16 cellular contexts compared by ENCODE assay signal in the genomic region with DNA sequence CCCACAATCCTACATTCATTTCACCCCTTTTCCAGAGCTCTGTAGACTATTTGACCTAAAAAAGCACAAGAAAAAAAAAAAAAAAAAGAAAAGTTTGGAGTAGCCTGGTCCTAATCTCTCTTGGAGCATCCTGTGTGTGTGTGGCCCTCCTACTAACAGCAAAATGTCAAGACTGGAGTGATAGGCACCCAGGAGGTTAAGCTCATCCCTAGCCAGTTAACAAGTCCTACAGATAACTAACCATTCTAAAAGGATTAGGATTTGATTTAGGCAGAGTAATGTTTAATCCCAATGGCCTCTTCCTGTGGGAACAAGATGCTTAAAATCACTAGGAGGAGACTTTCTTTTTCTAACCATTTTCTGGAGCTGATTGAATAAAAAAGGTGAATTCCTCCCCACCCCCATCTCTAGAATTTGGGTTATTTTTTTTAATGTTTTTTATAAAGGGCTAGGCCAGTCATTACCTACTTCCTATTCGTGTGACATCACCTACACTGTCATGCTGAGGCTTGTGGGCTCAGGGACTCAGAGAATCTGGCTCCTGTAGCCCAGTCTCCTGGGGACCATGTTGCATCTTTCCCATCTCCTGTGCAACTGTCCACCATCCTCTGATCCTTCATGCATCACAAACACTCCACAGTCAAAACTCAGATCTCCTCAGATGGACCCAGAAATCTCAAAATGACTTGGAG. TPM values are rescaled to one million over a fixed set of nuclear protein-coding genes. Genes with fewer than 3 reads are reported as not detected.
DNase-seq lines count a peak whose midpoint lies in the region; ATAC-seq lines count a peak whose summit lies in the region.
"Had no signal": no experiment of that assay in that cellular context is flagged by ENCODE, and none has a peak within 500 bp of the region (broad histone marks: within the 10 kb centered on the region; RNA-seq: fewer than 3 reads in every experiment).

No MANE protein-coding gene starts in this region.

- H4K91ac ChIP-seq in mesenchymal stem cell (ENCODE audit: low read length), result no peak overlapping the region

- no peaks in the 10 kb centered on the region for H3K9me3 Mint-ChIP-seq in activated CD4-positive, alpha-beta T cell treated with anti-CD3 and anti-CD28 coated beads, Interleukin-2, amount 10 ng/mL, durations not matched to agents 7 days and 5 days
- H3K9me3 Mint-ChIP-seq in activated T-helper 1 cell treated with anti-CD3 and anti-CD28 coated beads, Interleukin-12 subunit alpha, Interleukin-12 subunit beta, Interleukin-2, Interleukin-4 antibody, amounts not matched to agents 30 ng/mL and 10 ng/mL and 1 ng/mL, durations not matched to agents 14 hours and 24 hours and 36 hours, result no peaks in the 10 kb centered on the region
- H3K9me3 Mint-ChIP-seq: CD4-positive, CD25-positive, alpha-beta regulatory T cell had no signal

- H3K27me3 Mint-ChIP-seq in activated CD4-positive, alpha-beta T cell treated with anti-CD3 and anti-CD28 coated beads, Interleukin-2, amount 10 ng/mL, durations not matched to agents 7 days and 5 days, result no peaks in the 10 kb centered on the region
- peaks cover 2% of the 10 kb centered on the region for H3K27me3 Mint-ChIP-seq in activated T-helper 1 cell treated with anti-CD3 and anti-CD28 coated beads, Interleukin-12 subunit alpha, Interleukin-12 subunit beta, Interleukin-2, Interleukin-4 antibody, amounts not matched to agents 30 ng/mL and 10 ng/mL and 1 ng/mL, durations not matched to agents 14 hours and 24 hours and 36 hours (ENCODE audit: insufficient read depth)

- H3K4me2 ChIP-seq in mesendoderm (ENCODE audit: low read length) (no peak overlapping the region), mesenchymal stem cell (ENCODE audit: low read length, poor library complexity, severe bottlenecking) (no peak overlapping the region)
- H3K4me2 ChIP-seq: A549 had no signal

- H3K4me1 ChIP-seq in mesendoderm (ENCODE audit: control insufficient read depth, low read depth, low read length), result peaks cover 3% of the 10 kb centered on the region
- no peaks in the 10 kb centered on the region for H3K4me1 ChIP-seq in mesenchymal stem cell (ENCODE audit: control insufficient read depth, insufficient read depth, low read depth, low read length)
- H3K4me1 ChIP-seq: A549 had no signal

- peaks cover 2% of the 10 kb centered on the region for H3K4me1 Mint-ChIP-seq in activated CD4-positive, alpha-beta T cell treated with anti-CD3 and anti-CD28 coated beads, Interleukin-2, amount 10 ng/mL, durations not matched to agents 7 days and 5 days
- peaks cover 28% of the 10 kb centered on the region for H3K4me1 Mint-ChIP-seq in activated T-helper 1 cell treated with anti-CD3 and anti-CD28 coated beads, Interleukin-12 subunit alpha, Interleukin-12 subunit beta, Interleukin-2, Interleukin-4 antibody, amounts not matched to agents 30 ng/mL and 10 ng/mL and 1 ng/mL, durations not matched to agents 14 hours and 24 hours and 36 hours (ENCODE audit: low read depth)

- no peak overlapping the region for H3K27ac Mint-ChIP-seq in activated CD4-positive, alpha-beta T cell treated with anti-CD3 and anti-CD28 coated beads, Interleukin-2, amount 10 ng/mL, durations not matched to agents 7 days and 5 days
- H3K27ac Mint-ChIP-seq in activated T-helper 1 cell treated with anti-CD3 and anti-CD28 coated beads, Interleukin-12 subunit alpha, Interleukin-12 subunit beta, Interleukin-2, Interleukin-4 antibody, amounts not matched to agents 30 ng/mL and 10 ng/mL and 1 ng/mL, durations not matched to agents 14 hours and 24 hours and 36 hours, result no peak overlapping the region

- peak; percentile 53 for ATAC-seq in GM18868 (IDR thresholded peaks at IDR 0.05; ENCODE audit: unreplicated experiment)
- ATAC-seq: A549 had no signal

- no CpG with 5 or more reads among the region's 1 CpG for WGBS in mesendoderm (ENCODE audit: extremely low coverage, insufficient coverage, low lambda C conversion rate)
- 83% methylated on average over 1 of the region's 1 CpG for WGBS in mesenchymal stem cell

- H3K4ac ChIP-seq in mesendoderm (ENCODE audit: low read depth, low read length) (no peak overlapping the region), mesenchymal stem cell (ENCODE audit: low read depth in 1 of 2, low read length in 2 of 2) (no peak overlapping the region)

- no peak overlapping the region for H3K18ac ChIP-seq in mesendoderm (ENCODE audit: low read length)
- H3K18ac ChIP-seq in mesenchymal stem cell (ENCODE audit: low read depth in 1 of 2, low read length in 2 of 2), result no peak overlapping the region

- intact Hi-C loops in activated T-helper 1 cell treated with anti-CD3 and anti-CD28 coated beads, Interleukin-12 subunit alpha, Interleukin-12 subunit beta, Interleukin-2, Interleukin-4 antibody, amounts not matched to agents 30 ng/mL and 10 ng/mL and 1 ng/mL, durations not matched to agents 14 hours and 24 hours and 36 hours (cut with micrococcal nuclease), result no loop called here

- H3K14ac ChIP-seq in mesenchymal stem cell (ENCODE audit: low read length in 2 of 2), result no peak overlapping the region

- no peak overlapping the region for H2BK15ac ChIP-seq in mesendoderm (replicated peaks; ENCODE audit: low read depth)
- no peak overlapping the region for H2BK15ac ChIP-seq in mesenchymal stem cell (ENCODE audit: low read depth, poor library complexity, severe bottlenecking)

- H4K5ac ChIP-seq in mesendoderm (ENCODE audit: low read length), result peak overlapping the region; percentile 17

- H3K79me2 ChIP-seq in mesendoderm (ENCODE audit: control insufficient read depth, insufficient read depth, low read length), result no peaks in the 10 kb centered on the region

- H3K9me3 ChIP-seq in mesenchymal stem cell (ENCODE audit: control insufficient read depth, low read length), result no peaks in the 10 kb centered on the region
- H3K9me3 ChIP-seq: A549 had no signal

- H2AK5ac ChIP-seq in mesendoderm (ENCODE audit: low read length) (peak overlapping the region; percentile 35), mesenchymal stem cell (ENCODE audit: low read length, severe bottlenecking) (no peak overlapping the region)

- no peaks in the 10 kb centered on the region for H3K36me3 ChIP-seq in mesendoderm (ENCODE audit: control insufficient read depth, insufficient read depth, low read length)
- H3K36me3 ChIP-seq in mesenchymal stem cell (ENCODE audit: control insufficient read depth in 1 of 2, insufficient read depth in 2 of 2, low read depth in 1 of 2, low read length in 2 of 2), result no peaks in the 10 kb centered on the region

- POLR2A ChIA-PET in activated CD4-positive, alpha-beta T cell treated with anti-CD3 and anti-CD28 coated beads, Interleukin-2, amount 10 ng/mL, durations not matched to agents 7 days and 5 days (lab: Charles Lee), result interaction anchor here (0.7 kb wide), 1 partner anchor 390 kb away, joined by 3 read pairs; no protein-coding TSS in a partner anchor

- H3K4me3 ChIP-seq in mesendoderm (ENCODE audit: low read length), result no peak overlapping the region
- H3K4me3 ChIP-seq in mesenchymal stem cell (ENCODE audit: insufficient read depth in 1 of 2, low read depth in 1 of 2, low read length in 2 of 2), result no peak overlapping the region
- H3K4me3 ChIP-seq: A549 had no signal

- no peak overlapping the region for H2AFZ ChIP-seq in mesenchymal stem cell (ENCODE audit: low read depth, low read length)

- H3K27me3 ChIP-seq in mesendoderm (ENCODE audit: insufficient read depth, low read length, poor library complexity), result no peaks in the 10 kb centered on the region
- H3K27me3 ChIP-seq in mesenchymal stem cell (ENCODE audit: control insufficient read depth in 1 of 2, insufficient read depth in 1 of 2, low read length in 2 of 2), result no peaks in the 10 kb centered on the region

- H3K79me1 ChIP-seq in mesendoderm (ENCODE audit: low read length), result no peaks in the 10 kb centered on the region
- H3K79me1 ChIP-seq in mesenchymal stem cell (replicated peaks; ENCODE audit: low read length, poor library complexity, severe bottlenecking), result no peaks in the 10 kb centered on the region

- CTCF ChIA-PET in activated CD4-positive, alpha-beta T cell treated with anti-CD3 and anti-CD28 coated beads, Interleukin-2, amount 10 ng/mL, durations not matched to agents 7 days and 5 days (lab: Charles Lee), result no interaction called here

- H2BK5ac ChIP-seq in mesendoderm (ENCODE audit: low read length) (no peak overlapping the region), mesenchymal stem cell (ENCODE audit: low read depth, low read length, poor library complexity, severe bottlenecking) (no peak overlapping the region)

- no peak overlapping the region for H4K8ac ChIP-seq in mesendoderm (ENCODE audit: low read depth, low read length)
- H4K8ac ChIP-seq in mesenchymal stem cell (ENCODE audit: low read length), result no peak overlapping the region

- peak; percentile 18 for DNase-seq in activated CD4-positive, alpha-beta T cell treated with anti-CD3 and anti-CD28 coated beads for 48 hours
- DNase-seq in activated CD4-positive, alpha-beta T cell treated with anti-CD3 and anti-CD28 coated beads, Interleukin-2, amount 10 ng/mL, durations not matched to agents 7 days and 5 days, result no peak
- peak; percentile 77 for DNase-seq in NCI-H82 (lab: John Stamatoyannopoulos, UW)
- DNase-seq in mesendoderm, result peak; percentile 87
- DNase-seq in activated T-helper 1 cell treated with anti-CD3 and anti-CD28 coated beads, Interleukin-12 subunit alpha, Interleukin-12 subunit beta, Interleukin-2, Interleukin-4 antibody, amounts not matched to agents 30 ng/mL and 10 ng/mL and 1 ng/mL, durations not matched to agents 14 hours and 24 hours and 36 hours (ENCODE audit: low spot score), result no peak
- DNase-seq in RPMI8226, result no peak
- no peak for DNase-seq in mesenchymal stem cell
- DNase-seq: caudate nucleus; effector memory CD4-positive, alpha-beta T cell; midbrain; NCI-H1694; NCI-H510A; trophoblast cell had no signal

- H2BK120ac ChIP-seq in mesendoderm (ENCODE audit: low read depth, low read length) (no peak overlapping the region), mesenchymal stem cell (ENCODE audit: low read depth, low read length) (no peak overlapping the region)

- H3K27ac ChIP-seq in mesendoderm (ENCODE audit: low read depth, low read length) (no peak overlapping the region), mesenchymal stem cell (ENCODE audit: low read length, poor library complexity, severe bottlenecking) (no peak overlapping the region)
- H3K27ac ChIP-seq: A549 had no signal

- H3K9ac ChIP-seq in mesendoderm (ENCODE audit: low read length), result no peak overlapping the region
- H3K9ac ChIP-seq in mesenchymal stem cell (ENCODE audit: low read length), result no peak overlapping the region

- no peak overlapping the region for H3K56ac ChIP-seq in mesendoderm (ENCODE audit: low read length)

- H3K23ac ChIP-seq in mesendoderm (ENCODE audit: low read length), result no peak overlapping the region
- H3K23ac ChIP-seq in mesenchymal stem cell (ENCODE audit: low read length in 2 of 2), result no peak overlapping the region

- H3K36me3 Mint-ChIP-seq in activated CD4-positive, alpha-beta T cell treated with anti-CD3 and anti-CD28 coated beads, Interleukin-2, amount 10 ng/mL, durations not matched to agents 7 days and 5 days (ENCODE audit: low read depth), result no peaks in the 10 kb centered on the region
- no peaks in the 10 kb centered on the region for H3K36me3 Mint-ChIP-seq in activated T-helper 1 cell treated with anti-CD3 and anti-CD28 coated beads, Interleukin-12 subunit alpha, Interleukin-12 subunit beta, Interleukin-2, Interleukin-4 antibody, amounts not matched to agents 30 ng/mL and 10 ng/mL and 1 ng/mL, durations not matched to agents 14 hours and 24 hours and 36 hours (ENCODE audit: low read depth)
- H3K36me3 Mint-ChIP-seq: CD4-positive, CD25-positive, alpha-beta regulatory T cell had no signal

- H3K4me3 Mint-ChIP-seq in activated CD4-positive, alpha-beta T cell treated with anti-CD3 and anti-CD28 coated beads, Interleukin-2, amount 10 ng/mL, durations not matched to agents 7 days and 5 days, result no peak overlapping the region
- H3K4me3 Mint-ChIP-seq in activated T-helper 1 cell treated with anti-CD3 and anti-CD28 coated beads, Interleukin-12 subunit alpha, Interleukin-12 subunit beta, Interleukin-2, Interleukin-4 antibody, amounts not matched to agents 30 ng/mL and 10 ng/mL and 1 ng/mL, durations not matched to agents 14 hours and 24 hours and 36 hours, result no peak overlapping the region
- H3K4me3 Mint-ChIP-seq: CD4-positive, CD25-positive, alpha-beta regulatory T cell had no signal

- no peak overlapping the region for H2BK12ac ChIP-seq in mesenchymal stem cell (ENCODE audit: low read length in 2 of 2)

RNA-seq across cellular contexts. Expression of a gene that starts 43.2 kb away (rescaled TPM):
- 10 to 100 TPM; 62.7 to 73.1 TPM for total RNA-seq in activated CD4-positive, alpha-beta T cell treated with anti-CD3 and anti-CD28 coated beads, Interleukin-2, amount 10 ng/mL, durations not matched to agents 7 days and 5 days
- 12.1 TPM for polyA plus RNA-seq in mesendoderm (2013, experiment 1 of 2)
- polyA plus RNA-seq in mesendoderm (2013, experiment 2 of 2), result 11.5 TPM
- 62.7 TPM in 2 replicates for total RNA-seq in activated T-helper 1 cell treated with anti-CD3 and anti-CD28 coated beads, Interleukin-12 subunit alpha, Interleukin-12 subunit beta, Interleukin-2, Interleukin-4 antibody, amounts not matched to agents 30 ng/mL and 10 ng/mL and 1 ng/mL, durations not matched to agents 14 hours and 24 hours and 36 hours
- 24.7 TPM for polyA plus RNA-seq in mesenchymal stem cell (2013, experiment 1 of 2)
- 24.3 TPM for polyA plus RNA-seq in mesenchymal stem cell (2013, experiment 2 of 2)

Comparison
In these comparisons a context has a peak if more than half of its experiments do, and no peak if none do; other contexts are left out.
1. DNase-seq: peak in activated CD4-positive, alpha-beta T cell treated with anti-CD3 and anti-CD28 coated beads for 48 hours (single experiment), NCI-H82 (single experiment) and mesendoderm (single experiment); none in activated CD4-positive, alpha-beta T cell treated with anti-CD3 and anti-CD28 coated beads, Interleukin-2, amount 10 ng/mL, durations not matched to agents 7 days and 5 days (single experiment), activated T-helper 1 cell treated with anti-CD3 and anti-CD28 coated beads, Interleukin-12 subunit alpha, Interleukin-12 subunit beta, Interleukin-2, Interleukin-4 antibody, amounts not matched to agents 30 ng/mL and 10 ng/mL and 1 ng/mL, durations not matched to agents 14 hours and 24 hours and 36 hours (single experiment), RPMI8226 (single experiment) and mesenchymal stem cell (single experiment).